ENCODE assay signal across 8 cellular contexts in genomic region chr19:11375143-11375948, GRCh38. TPM values are rescaled to one million over a fixed set of nuclear protein-coding genes. Genes with fewer than 3 reads are reported as not detected.
A peak's percentile ranks its signal among the peaks of the same experiment; 100 is the strongest.
DNase-seq lines count a peak whose midpoint lies in the region; ATAC-seq and TF ChIP-seq lines count a peak whose summit lies in the region.

No MANE protein-coding gene starts in this region.

- H2AK5ac ChIP-seq in trophoblast cell (ENCODE audit: low read length) = peak overlapping the region; percentile 96

- H2BK120ac ChIP-seq in trophoblast cell (ENCODE audit: insufficient read depth, low read length, poor library complexity) = peak overlapping the region; percentile 12

- H2BK12ac ChIP-seq in trophoblast cell (ENCODE audit: low read length) = no peak overlapping the region

- H3K27ac ChIP-seq in OCI-LY3 (ENCODE audit: low read length) = peak overlapping the region; percentile 70
- H3K27ac ChIP-seq in trophoblast cell (ENCODE audit: low read depth, low read length) = peak overlapping the region; percentile 49

- no peaks in the 10 kb centered on the region for H4K20me1 ChIP-seq in OCI-LY3 (ENCODE audit: insufficient read depth, low read length)

- TF ChIP-seq CTCF in OCI-LY3 (IDR thresholded peaks at IDR 0.05; ENCODE audit: low read depth, low read length) (no peak), fibroblast of pulmonary artery (IDR thresholded peaks at IDR 0.05; ENCODE audit: low read length, missing control alignments) (no peak)

- H3K18ac ChIP-seq in trophoblast cell (ENCODE audit: low read length) = peak overlapping the region; percentile 74

- DNase-seq in SKM-1 treated with dmso at 0.1 percent for 144 hours (lab: John Stamatoyannopoulos, UW; ENCODE audit: unreplicated experiment) (peak; percentile 37), SKM-1 (lab: John Stamatoyannopoulos, UW; ENCODE audit: unreplicated experiment) (no peak), fibroblast of pulmonary artery (ENCODE audit: low read depth) (no peak), trophoblast cell (no peak), NCI-H526 treated with DMSO at 0.1 percent for 48 hours (lab: John Stamatoyannopoulos, UW) (no peak)
- DNase-seq in activated T-cell treated with anti-CD3 and anti-CD28 coated beads, Interleukin-2, amount 50 U/mL, for 48 hours = peak; percentile 73 to 78

- H3K4me1 ChIP-seq in OCI-LY3 (ENCODE audit: low read length) (peaks cover 28% of the 10 kb centered on the region), trophoblast cell (ENCODE audit: control insufficient read depth in 1 of 2, insufficient read depth in 2 of 2, low read length in 2 of 2) (peaks cover 7% of the 10 kb centered on the region in 2 experiments)

- H3K79me2 ChIP-seq in OCI-LY3 (ENCODE audit: low read length) (peaks cover 14% of the 10 kb centered on the region), trophoblast cell (ENCODE audit: control insufficient read depth, insufficient read depth, low read length, poor library complexity) (peaks cover 5% of the 10 kb centered on the region)

- H3K4me3 ChIP-seq in OCI-LY3 (ENCODE audit: low read length) (peak overlapping the region; percentile 86), fibroblast of pulmonary artery (replicated peaks; ENCODE audit: low read depth, low read length) (peak overlapping the region; percentile 78), trophoblast cell (ENCODE audit: low read depth, low read length) (peak overlapping the region; percentile 8)

- no peak overlapping the region for H3K23ac ChIP-seq in trophoblast cell (ENCODE audit: low read length)

- peak overlapping the region; percentile 86 for H3K14ac ChIP-seq in trophoblast cell (ENCODE audit: low read length)

- H3K36me3 ChIP-seq in OCI-LY3 (replicated peaks; ENCODE audit: low read depth, low read length) = peaks cover 6% of the 10 kb centered on the region
- no peaks in the 10 kb centered on the region for H3K36me3 ChIP-seq in trophoblast cell (ENCODE audit: control insufficient read depth in 1 of 2, insufficient read depth in 2 of 2, low read length in 2 of 2)

- H4K91ac ChIP-seq in trophoblast cell (ENCODE audit: low read depth, low read length) = peak overlapping the region; percentile 87

- peaks cover 7% of the 10 kb centered on the region for H3K79me1 ChIP-seq in trophoblast cell (ENCODE audit: low read length)

- H3K9ac ChIP-seq in OCI-LY3 (ENCODE audit: low read length) = peak overlapping the region; percentile 94
- no peak overlapping the region for H3K9ac ChIP-seq in trophoblast cell (ENCODE audit: low read length)

- H3K27me3 ChIP-seq in OCI-LY3 (ENCODE audit: low read depth, low read length) = no peaks in the 10 kb centered on the region
- no peaks in the 10 kb centered on the region for H3K27me3 ChIP-seq in trophoblast cell (ENCODE audit: insufficient read depth, low read length)

- H3K9me3 ChIP-seq in OCI-LY3 (ENCODE audit: insufficient read depth, low read length) (no peaks in the 10 kb centered on the region), trophoblast cell (ENCODE audit: insufficient read depth, low read depth, low read length) (peaks cover 2% of the 10 kb centered on the region)

- H3K4ac ChIP-seq in trophoblast cell (ENCODE audit: low read depth, low read length) = peak overlapping the region; percentile 13

- H2BK5ac ChIP-seq in trophoblast cell (ENCODE audit: low read depth, low read length, poor library complexity) = peak overlapping the region; percentile 23

- WGBS in trophoblast cell (ENCODE audit: extremely low coverage, insufficient coverage, insufficient read length) = no CpG with 5 or more reads among the region's 27 CpGs

- H4K12ac ChIP-seq in trophoblast cell (ENCODE audit: low read depth, low read length) = peak overlapping the region; percentile 76

- no peak for ATAC-seq in GM21528 (IDR thresholded peaks at IDR 0.05; ENCODE audit: low FRiP score, unreplicated experiment)

- H2AFZ ChIP-seq in OCI-LY3 (ENCODE audit: low read depth, low read length) (peak overlapping the region; percentile 51), trophoblast cell (ENCODE audit: insufficient read depth, low read length, poor library complexity) (peak overlapping the region; percentile 80)

- peak overlapping the region; percentile 94 for H4K8ac ChIP-seq in trophoblast cell (ENCODE audit: low read depth, low read length)

- H3K4me2 ChIP-seq in OCI-LY3 (ENCODE audit: low read length) (peak overlapping the region; percentile 99), trophoblast cell (ENCODE audit: low read length) (peak overlapping the region; percentile 70)

RNA-seq across cellular contexts. Expression of gene SWSAP1, which starts 0.9 kb away (rescaled TPM):
- polyA plus RNA-seq in trophoblast cell (2013) = 3.2 and 3.6 TPM in 2 replicates

RNA-seq across cellular contexts. Expression of gene EPOR, which starts 8.8 kb away (rescaled TPM):
- 5.1 and 5.2 TPM in 2 replicates for polyA plus RNA-seq in trophoblast cell (2013)

RNA-seq across cellular contexts. Expression of gene PLPPR2, which starts 20.1 kb away (rescaled TPM):
- polyA plus RNA-seq in trophoblast cell (2013) = 3.7 and 3.9 TPM in 2 replicates

RNA-seq across cellular contexts. Expression of gene CCDC159, which starts 29.0 kb away (rescaled TPM):
- 8.3 and 9.9 TPM in 2 replicates for polyA plus RNA-seq in trophoblast cell (2013)

RNA-seq across cellular contexts. Expression of gene TMEM205, which starts 29.3 kb away (rescaled TPM):
- 42.9 and 43.7 TPM in 2 replicates for polyA plus RNA-seq in trophoblast cell (2013)

Comparison
In these comparisons a context has a peak if more than half of its experiments do, and no peak if none do; other contexts are left out.
1. DNase-seq: peak in SKM-1 treated with dmso at 0.1 percent for 144 hours (single experiment) and activated T-cell treated with anti-CD3 and anti-CD28 coated beads, Interleukin-2, amount 50 U/mL, for 48 hours (2 of 2); none in SKM-1 (single experiment), fibroblast of pulmonary artery (single experiment), trophoblast cell (0 of 2) and NCI-H526 treated with DMSO at 0.1 percent for 48 hours (single experiment).
2. H3K4me3 ChIP-seq: peak in every context shown above with its lines; median percentile 86 in OCI-LY3; 78 in fibroblast of pulmonary artery; 8 in trophoblast cell.